In the genomic region with DNA sequence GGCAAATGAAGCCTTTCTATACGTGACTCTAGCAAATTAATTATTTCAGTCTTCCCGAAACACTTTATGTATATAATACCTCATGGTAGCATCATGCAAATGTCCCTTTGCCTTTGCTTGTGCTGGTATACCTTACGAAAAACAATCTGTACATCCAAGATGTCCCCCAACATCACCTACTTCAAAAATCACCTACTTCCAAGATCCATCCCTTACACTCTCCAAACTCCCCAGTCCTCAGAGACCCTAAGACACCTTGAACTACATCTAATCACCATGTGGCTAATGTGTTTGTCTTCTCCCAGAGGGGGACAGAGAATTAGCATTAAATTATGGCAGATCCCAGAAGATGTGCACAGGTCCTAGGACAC, we compare ENCODE assay signal across 11 cellular contexts. TPM values are rescaled to one million over a fixed set of nuclear protein-coding genes. Genes with fewer than 3 reads are reported as not detected.
DNase-seq lines count a peak whose midpoint lies in the region; ATAC-seq and TF ChIP-seq lines count a peak whose summit lies in the region.
"Had no signal": no experiment of that assay in that cellular context is flagged by ENCODE, and none has a peak within 500 bp of the region (broad histone marks: within the 10 kb centered on the region; RNA-seq: fewer than 3 reads in every experiment).

No MANE protein-coding gene starts in this region.

- POLR2A ChIA-PET in activated CD4-positive, alpha-beta memory T cell treated with anti-CD3 and anti-CD28 coated beads for 36 hours (lab: Charles Lee): no interaction called here
- POLR2A ChIA-PET in activated CD4-positive, alpha-beta memory T cell treated with anti-CD3 and anti-CD28 coated beads, Interleukin-2, amount 10 ng/mL, durations not matched to agents 7 days and 5 days (lab: Charles Lee): interaction anchor here (1.0 kb wide), 1 partner anchor 267 kb away, joined by 3 read pairs; no protein-coding TSS in a partner anchor

- peak; percentile 52 for TF ChIP-seq CTCF in HFFc6 (IDR thresholded peaks at IDR 0.05)

- no peaks in the 10 kb centered on the region for H3K9me3 Mint-ChIP-seq in activated CD4-positive, alpha-beta memory T cell treated with anti-CD3 and anti-CD28 coated beads for 36 hours
- no peaks in the 10 kb centered on the region for H3K9me3 Mint-ChIP-seq in activated CD4-positive, alpha-beta memory T cell treated with anti-CD3 and anti-CD28 coated beads, Interleukin-2, amount 10 ng/mL, durations not matched to agents 7 days and 5 days
- no peaks in the 10 kb centered on the region for H3K9me3 Mint-ChIP-seq in HFFc6
- H3K9me3 Mint-ChIP-seq in activated T-helper 1 cell treated with anti-CD3 and anti-CD28 coated beads, Interleukin-12 subunit alpha, Interleukin-12 subunit beta, Interleukin-2, Interleukin-4 antibody, amounts not matched to agents 30 ng/mL and 10 ng/mL and 1 ng/mL, durations not matched to agents 14 hours and 24 hours and 36 hours: no peaks in the 10 kb centered on the region
- H3K9me3 Mint-ChIP-seq in natural killer cell treated with Interleukin-12 subunit alpha and Interleukin-12 subunit beta and Interleukin-15 and Interleukin-18, amount 100 ng/mL, for 72 hours: no peaks in the 10 kb centered on the region

- peak overlapping the region; percentile 22 for H3K4me3 Mint-ChIP-seq in activated CD4-positive, alpha-beta memory T cell treated with anti-CD3 and anti-CD28 coated beads for 36 hours
- no peak overlapping the region for H3K4me3 Mint-ChIP-seq in activated CD4-positive, alpha-beta memory T cell treated with anti-CD3 and anti-CD28 coated beads, Interleukin-2, amount 10 ng/mL, durations not matched to agents 7 days and 5 days
- H3K4me3 Mint-ChIP-seq in HFFc6: no peak overlapping the region; the same call in 1 of the 2 replicates
- H3K4me3 Mint-ChIP-seq in activated T-helper 1 cell treated with anti-CD3 and anti-CD28 coated beads, Interleukin-12 subunit alpha, Interleukin-12 subunit beta, Interleukin-2, Interleukin-4 antibody, amounts not matched to agents 30 ng/mL and 10 ng/mL and 1 ng/mL, durations not matched to agents 14 hours and 24 hours and 36 hours: peak overlapping the region; percentile 32
- peak overlapping the region; percentile 78 for H3K4me3 Mint-ChIP-seq in natural killer cell treated with Interleukin-12 subunit alpha and Interleukin-12 subunit beta and Interleukin-15 and Interleukin-18, amount 100 ng/mL, for 72 hours

- CTCF ChIA-PET in activated CD4-positive, alpha-beta memory T cell treated with anti-CD3 and anti-CD28 coated beads for 36 hours (lab: Charles Lee): interaction anchor here (1.0 to 3.6 kb wide), 11 partner anchors 18 to 425 kb away, joined by 3 to 253 read pairs (median 22); a partner anchor contains a TSS
- CTCF ChIA-PET in activated CD4-positive, alpha-beta memory T cell treated with anti-CD3 and anti-CD28 coated beads, Interleukin-2, amount 10 ng/mL, durations not matched to agents 7 days and 5 days (lab: Charles Lee): interaction anchor here (1.0 to 3.6 kb wide), 12 partner anchors 9 to 286 kb away, joined by 4 to 109 read pairs (median 23); no protein-coding TSS in a partner anchor

- intact Hi-C loops in activated CD4-positive, alpha-beta memory T cell treated with anti-CD3 and anti-CD28 coated beads for 36 hours (cut with micrococcal nuclease): loop anchor here (1.0 to 2.0 kb wide), 2 partner anchors 318 to 412 kb away; no protein-coding TSS in a partner anchor
- intact Hi-C loops in activated T-helper 1 cell treated with anti-CD3 and anti-CD28 coated beads, Interleukin-12 subunit alpha, Interleukin-12 subunit beta, Interleukin-2, Interleukin-4 antibody, amounts not matched to agents 30 ng/mL and 10 ng/mL and 1 ng/mL, durations not matched to agents 14 hours and 24 hours and 36 hours (cut with micrococcal nuclease): no loop called here

- H3K27ac Mint-ChIP-seq in activated CD4-positive, alpha-beta memory T cell treated with anti-CD3 and anti-CD28 coated beads for 36 hours: peak overlapping the region; percentile 31
- H3K27ac Mint-ChIP-seq in activated CD4-positive, alpha-beta memory T cell treated with anti-CD3 and anti-CD28 coated beads, Interleukin-2, amount 10 ng/mL, durations not matched to agents 7 days and 5 days: no peak overlapping the region
- no peak overlapping the region for H3K27ac Mint-ChIP-seq in HFFc6
- no peak overlapping the region for H3K27ac Mint-ChIP-seq in activated T-helper 1 cell treated with anti-CD3 and anti-CD28 coated beads, Interleukin-12 subunit alpha, Interleukin-12 subunit beta, Interleukin-2, Interleukin-4 antibody, amounts not matched to agents 30 ng/mL and 10 ng/mL and 1 ng/mL, durations not matched to agents 14 hours and 24 hours and 36 hours
- peak overlapping the region; percentile 73 to 85 for H3K27ac Mint-ChIP-seq in natural killer cell treated with Interleukin-12 subunit alpha and Interleukin-12 subunit beta and Interleukin-15 and Interleukin-18, amount 100 ng/mL, for 72 hours

- H3K36me3 Mint-ChIP-seq in activated CD4-positive, alpha-beta memory T cell treated with anti-CD3 and anti-CD28 coated beads for 36 hours: no peaks in the 10 kb centered on the region
- H3K36me3 Mint-ChIP-seq in activated CD4-positive, alpha-beta memory T cell treated with anti-CD3 and anti-CD28 coated beads, Interleukin-2, amount 10 ng/mL, durations not matched to agents 7 days and 5 days (ENCODE audit: low read depth): no peaks in the 10 kb centered on the region
- H3K36me3 Mint-ChIP-seq in HFFc6 (ENCODE audit: low read depth): no peaks in the 10 kb centered on the region
- no peaks in the 10 kb centered on the region for H3K36me3 Mint-ChIP-seq in activated T-helper 1 cell treated with anti-CD3 and anti-CD28 coated beads, Interleukin-12 subunit alpha, Interleukin-12 subunit beta, Interleukin-2, Interleukin-4 antibody, amounts not matched to agents 30 ng/mL and 10 ng/mL and 1 ng/mL, durations not matched to agents 14 hours and 24 hours and 36 hours (ENCODE audit: low read depth)
- H3K36me3 Mint-ChIP-seq in natural killer cell treated with Interleukin-12 subunit alpha and Interleukin-12 subunit beta and Interleukin-15 and Interleukin-18, amount 100 ng/mL, for 72 hours: no peaks in the 10 kb centered on the region

- no peaks in the 10 kb centered on the region for H3K27me3 Mint-ChIP-seq in activated CD4-positive, alpha-beta memory T cell treated with anti-CD3 and anti-CD28 coated beads for 36 hours
- H3K27me3 Mint-ChIP-seq in activated CD4-positive, alpha-beta memory T cell treated with anti-CD3 and anti-CD28 coated beads, Interleukin-2, amount 10 ng/mL, durations not matched to agents 7 days and 5 days: peaks cover 12% of the 10 kb centered on the region
- peaks cover 4% of the 10 kb centered on the region for H3K27me3 Mint-ChIP-seq in HFFc6 (ENCODE audit: insufficient read depth)
- H3K27me3 Mint-ChIP-seq in activated T-helper 1 cell treated with anti-CD3 and anti-CD28 coated beads, Interleukin-12 subunit alpha, Interleukin-12 subunit beta, Interleukin-2, Interleukin-4 antibody, amounts not matched to agents 30 ng/mL and 10 ng/mL and 1 ng/mL, durations not matched to agents 14 hours and 24 hours and 36 hours (ENCODE audit: insufficient read depth): peaks cover 5% of the 10 kb centered on the region
- H3K27me3 Mint-ChIP-seq in natural killer cell treated with Interleukin-12 subunit alpha and Interleukin-12 subunit beta and Interleukin-15 and Interleukin-18, amount 100 ng/mL, for 72 hours: peaks cover 3 to 10% of the 10 kb centered on the region in 2 donors

- ATAC-seq in natural killer cell treated with Interleukin-12 subunit alpha and Interleukin-12 subunit beta and Interleukin-15 and Interleukin-18, amount 100 ng/mL, for 72 hours: no peak
- ATAC-seq in GM21381 (IDR thresholded peaks at IDR 0.05; ENCODE audit: unreplicated experiment): no peak
- ATAC-seq: foreskin keratinocyte had no signal

- H3K4me1 Mint-ChIP-seq in activated CD4-positive, alpha-beta memory T cell treated with anti-CD3 and anti-CD28 coated beads for 36 hours (ENCODE audit: low read depth): peaks cover 22% of the 10 kb centered on the region
- peaks cover 28% of the 10 kb centered on the region for H3K4me1 Mint-ChIP-seq in activated CD4-positive, alpha-beta memory T cell treated with anti-CD3 and anti-CD28 coated beads, Interleukin-2, amount 10 ng/mL, durations not matched to agents 7 days and 5 days
- peaks cover 27% of the 10 kb centered on the region for H3K4me1 Mint-ChIP-seq in HFFc6 (ENCODE audit: low read depth)
- H3K4me1 Mint-ChIP-seq in activated T-helper 1 cell treated with anti-CD3 and anti-CD28 coated beads, Interleukin-12 subunit alpha, Interleukin-12 subunit beta, Interleukin-2, Interleukin-4 antibody, amounts not matched to agents 30 ng/mL and 10 ng/mL and 1 ng/mL, durations not matched to agents 14 hours and 24 hours and 36 hours (ENCODE audit: low read depth): peaks cover 32% of the 10 kb centered on the region
- H3K4me1 Mint-ChIP-seq in natural killer cell treated with Interleukin-12 subunit alpha and Interleukin-12 subunit beta and Interleukin-15 and Interleukin-18, amount 100 ng/mL, for 72 hours (ENCODE audit: low read depth in 2 of 2): peaks cover 24 to 27% of the 10 kb centered on the region in 2 donors

- DNase-seq in activated CD4-positive, alpha-beta memory T cell treated with anti-CD3 and anti-CD28 coated beads for 36 hours: no peak
- no peak for DNase-seq in activated CD4-positive, alpha-beta memory T cell treated with anti-CD3 and anti-CD28 coated beads, Interleukin-2, amount 10 ng/mL, durations not matched to agents 7 days and 5 days
- DNase-seq in HFFc6: no peak
- DNase-seq in activated T-helper 1 cell treated with anti-CD3 and anti-CD28 coated beads, Interleukin-12 subunit alpha, Interleukin-12 subunit beta, Interleukin-2, Interleukin-4 antibody, amounts not matched to agents 30 ng/mL and 10 ng/mL and 1 ng/mL, durations not matched to agents 14 hours and 24 hours and 36 hours (ENCODE audit: low spot score): no peak
- DNase-seq in natural killer cell treated with Interleukin-12 subunit alpha and Interleukin-12 subunit beta and Interleukin-15 and Interleukin-18, amount 100 ng/mL, for 72 hours (ENCODE audit: low spot score): no peak
- no peak for DNase-seq in ecto neural progenitor cell (ENCODE audit: low spot score)
- DNase-seq in nucleus accumbens (lab: John Stamatoyannopoulos, UW): no peak

RNA-seq across cellular contexts. Expression of a gene that starts 46.5 kb away (rescaled TPM):
- not detected for total RNA-seq in activated CD4-positive, alpha-beta memory T cell treated with anti-CD3 and anti-CD28 coated beads for 36 hours
- total RNA-seq in activated CD4-positive, alpha-beta memory T cell treated with anti-CD3 and anti-CD28 coated beads, Interleukin-2, amount 10 ng/mL, durations not matched to agents 7 days and 5 days: not detected
- total RNA-seq in HFFc6 (2021; fragmentation: NEBNext Ultra II Directional; extraction: Animal tissue kit (Norgen Biotek cat#: 25700)): not detected
- total RNA-seq in activated T-helper 1 cell treated with anti-CD3 and anti-CD28 coated beads, Interleukin-12 subunit alpha, Interleukin-12 subunit beta, Interleukin-2, Interleukin-4 antibody, amounts not matched to agents 30 ng/mL and 10 ng/mL and 1 ng/mL, durations not matched to agents 14 hours and 24 hours and 36 hours: not detected in 2 replicates
- total RNA-seq in natural killer cell treated with Interleukin-12 subunit alpha and Interleukin-12 subunit beta and Interleukin-15 and Interleukin-18, amount 100 ng/mL, for 72 hours: not detected
- total RNA-seq: cardiac septum, foreskin keratinocyte, lung microvascular endothelial cell had no signal

RNA-seq across cellular contexts. Expression of a gene that starts 50.1 kb away (rescaled TPM):
- not detected for total RNA-seq in activated CD4-positive, alpha-beta memory T cell treated with anti-CD3 and anti-CD28 coated beads for 36 hours
- total RNA-seq in activated CD4-positive, alpha-beta memory T cell treated with anti-CD3 and anti-CD28 coated beads, Interleukin-2, amount 10 ng/mL, durations not matched to agents 7 days and 5 days: not detected
- not detected for total RNA-seq in HFFc6 (2021; fragmentation: NEBNext Ultra II Directional; extraction: Animal tissue kit (Norgen Biotek cat#: 25700))
- total RNA-seq in activated T-helper 1 cell treated with anti-CD3 and anti-CD28 coated beads, Interleukin-12 subunit alpha, Interleukin-12 subunit beta, Interleukin-2, Interleukin-4 antibody, amounts not matched to agents 30 ng/mL and 10 ng/mL and 1 ng/mL, durations not matched to agents 14 hours and 24 hours and 36 hours: not detected in 2 replicates
- total RNA-seq in natural killer cell treated with Interleukin-12 subunit alpha and Interleukin-12 subunit beta and Interleukin-15 and Interleukin-18, amount 100 ng/mL, for 72 hours: not detected
- total RNA-seq: cardiac septum, foreskin keratinocyte, lung microvascular endothelial cell had no signal

RNA-seq across cellular contexts. Expression of a gene that starts 53.8 kb away (rescaled TPM):
- total RNA-seq in activated CD4-positive, alpha-beta memory T cell treated with anti-CD3 and anti-CD28 coated beads for 36 hours: not detected
- not detected for total RNA-seq in activated CD4-positive, alpha-beta memory T cell treated with anti-CD3 and anti-CD28 coated beads, Interleukin-2, amount 10 ng/mL, durations not matched to agents 7 days and 5 days
- not detected for total RNA-seq in HFFc6 (2021; fragmentation: NEBNext Ultra II Directional; extraction: Animal tissue kit (Norgen Biotek cat#: 25700))
- not detected in 2 replicates for total RNA-seq in activated T-helper 1 cell treated with anti-CD3 and anti-CD28 coated beads, Interleukin-12 subunit alpha, Interleukin-12 subunit beta, Interleukin-2, Interleukin-4 antibody, amounts not matched to agents 30 ng/mL and 10 ng/mL and 1 ng/mL, durations not matched to agents 14 hours and 24 hours and 36 hours
- total RNA-seq in natural killer cell treated with Interleukin-12 subunit alpha and Interleukin-12 subunit beta and Interleukin-15 and Interleukin-18, amount 100 ng/mL, for 72 hours: not detected
- total RNA-seq: cardiac septum, lung microvascular endothelial cell had no signal

Comparison
In these comparisons a context has a peak if more than half of its experiments do, and no peak if none do; other contexts are left out.
1. H3K27ac Mint-ChIP-seq: peak in activated CD4-positive, alpha-beta memory T cell treated with anti-CD3 and anti-CD28 coated beads for 36 hours (single experiment) and natural killer cell treated with Interleukin-12 subunit alpha and Interleukin-12 subunit beta and Interleukin-15 and Interleukin-18, amount 100 ng/mL, for 72 hours (2 of 2); none in activated CD4-positive, alpha-beta memory T cell treated with anti-CD3 and anti-CD28 coated beads, Interleukin-2, amount 10 ng/mL, durations not matched to agents 7 days and 5 days (single experiment), HFFc6 (single experiment) and activated T-helper 1 cell treated with anti-CD3 and anti-CD28 coated beads, Interleukin-12 subunit alpha, Interleukin-12 subunit beta, Interleukin-2, Interleukin-4 antibody, amounts not matched to agents 30 ng/mL and 10 ng/mL and 1 ng/mL, durations not matched to agents 14 hours and 24 hours and 36 hours (single experiment).
2. H3K4me3 Mint-ChIP-seq: peak in activated CD4-positive, alpha-beta memory T cell treated with anti-CD3 and anti-CD28 coated beads for 36 hours (single experiment), activated T-helper 1 cell treated with anti-CD3 and anti-CD28 coated beads, Interleukin-12 subunit alpha, Interleukin-12 subunit beta, Interleukin-2, Interleukin-4 antibody, amounts not matched to agents 30 ng/mL and 10 ng/mL and 1 ng/mL, durations not matched to agents 14 hours and 24 hours and 36 hours (single experiment) and natural killer cell treated with Interleukin-12 subunit alpha and Interleukin-12 subunit beta and Interleukin-15 and Interleukin-18, amount 100 ng/mL, for 72 hours (single experiment); none in activated CD4-positive, alpha-beta memory T cell treated with anti-CD3 and anti-CD28 coated beads, Interleukin-2, amount 10 ng/mL, durations not matched to agents 7 days and 5 days (single experiment) and HFFc6 (single experiment).